31 cellular contexts compared by ENCODE assay signal in the genomic region with DNA sequence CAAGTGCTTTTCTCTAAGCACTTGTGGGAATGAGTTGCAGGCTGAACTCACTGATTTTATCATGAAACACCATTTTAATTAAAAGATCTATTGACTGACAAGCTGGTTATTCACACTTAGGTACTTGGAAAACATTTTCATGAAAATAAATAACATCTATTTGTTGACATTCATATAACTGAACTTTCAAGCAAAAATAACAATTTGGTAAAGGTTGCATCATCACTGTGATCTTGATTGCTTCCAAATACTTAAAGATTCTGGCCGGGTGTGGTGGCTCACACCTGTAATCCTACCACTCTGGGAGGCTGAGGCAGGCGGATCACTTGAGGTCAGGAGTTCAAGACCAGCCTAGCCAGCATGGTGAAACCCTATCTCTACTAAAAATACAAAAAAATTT.
"Had no signal": no experiment of that assay in that cellular context is flagged by ENCODE, and none has a peak within 500 bp of the region (broad histone marks: within the 10 kb centered on the region; RNA-seq: fewer than 3 reads in every experiment).

No MANE protein-coding gene starts in this region.

- H3K27ac ChIP-seq: ascending aorta, cardiac muscle cell, VCaP had no signal

- ATAC-seq: activated CD8-positive, alpha-beta T cell treated with anti-CD3 and anti-CD28 coated beads for 36 hours; activated naive CD8-positive, alpha-beta T cell treated with anti-CD3 and anti-CD28 coated beads, Interleukin-2, amount 50 U/mL, for 24 hours; activated T-cell treated with anti-CD3 and anti-CD28 coated beads, Interleukin-2, amount 50 U/mL, for 4 hours; activated T-cell treated with anti-CD3 and anti-CD28 coated beads, Interleukin-2, amount 50 U/mL, for 72 hours; activated T-helper 17 cell treated with anti-CD3 and anti-CD28 coated beads, Interleukin-2, amount 50 U/mL, for 72 hours had no signal

- H3K4me3 ChIP-seq: ascending aorta, cardiac muscle cell had no signal

- DNase-seq: activated B cell treated with CpG ODN at 0.5 μM for 24 hours; activated CD4-positive, alpha-beta memory T cell treated with anti-CD3 and anti-CD28 coated beads for 36 hours; activated CD4-positive, alpha-beta T cell treated with anti-CD3 and anti-CD28 coated beads for 4 hours; activated CD4-positive, alpha-beta T cell treated with anti-CD3 and anti-CD28 coated beads, Interleukin-2, amount 10 ng/mL, durations not matched to agents 24 days and 14 days; activated CD4-positive, alpha-beta T cell treated with anti-CD3 and anti-CD28 coated beads, Interleukin-2, amount 50 U/mL, for 1 hour; activated CD4-positive, alpha-beta T cell treated with anti-CD3 and anti-CD28 coated beads, Interleukin-2, amount 50 U/mL, for 4 hours; activated CD4-positive, CD25-positive, alpha-beta regulatory T cell treated with anti-CD3 and anti-CD28 coated beads, Interleukin-2, amount 50 U/mL, for 72 hours; activated CD8-positive, alpha-beta memory T cell treated with anti-CD3 and anti-CD28 coated beads, Interleukin-2, amount 50 U/mL, for 4 hours; activated CD8-positive, alpha-beta T cell treated with anti-CD3 and anti-CD28 coated beads for 36 hours; activated gamma-delta T cell; activated naive CD4-positive, alpha-beta T cell treated with anti-CD3 and anti-CD28 coated beads, Interleukin-2, amount 10 ng/mL, durations not matched to agents 7 days and 5 days; activated naive CD4-positive, alpha-beta T cell treated with Interleukin-2 at 50 U/mL for 16 hours; activated naive CD8-positive, alpha-beta T cell treated with anti-CD3 and anti-CD28 coated beads, Interleukin-2, amount 10 ng/mL, durations not matched to agents 7 days and 5 days; activated naive CD8-positive, alpha-beta T cell treated with anti-CD3 and anti-CD28 coated beads, Interleukin-2, amount 50 U/mL, for 24 hours; activated T-cell treated with anti-CD3 and anti-CD28 coated beads for 4 hours; activated T-cell treated with anti-CD3 and anti-CD28 coated beads, Interleukin-2, amount 50 U/mL, for 1 hour; activated T-cell treated with anti-CD3 and anti-CD28 coated beads, Interleukin-2, amount 50 U/mL, for 4 hours; activated T-cell treated with anti-CD3 and anti-CD28 coated beads, Interleukin-2, amount 50 U/mL, for 72 hours; amygdala; anterior cingulate cortex; caudate nucleus; cerebellar nuclear complex; T-helper 1 cell; T-helper 2 cell; T-helper 9 cell had no signal

- H3K27me3 ChIP-seq: ascending aorta, cardiac muscle cell had no signal

- H3K36me3 ChIP-seq: ascending aorta, cardiac muscle cell had no signal

- H3K4me1 ChIP-seq: ascending aorta had no signal

- H3K9me3 ChIP-seq: ascending aorta had no signal

- FAIRE-seq: bronchial epithelial cell, TTC549 had no signal
